16 cellular contexts compared by ENCODE assay signal in genomic region chr12:88144037-88144436, GRCh38. TPM values are rescaled to one million over a fixed set of nuclear protein-coding genes. Genes with fewer than 3 reads are reported as not detected.
A peak's percentile ranks its signal among the peaks of the same experiment; 100 is the strongest.
DNase-seq lines count a peak whose midpoint lies in the region; ATAC-seq, FAIRE-seq and TF ChIP-seq lines count a peak whose summit lies in the region.
"Had no signal": no experiment of that assay in that cellular context is flagged by ENCODE, and none has a peak within 500 bp of the region (broad histone marks: within the 10 kb centered on the region; RNA-seq: fewer than 3 reads in every experiment).

No MANE protein-coding gene starts in this region.

- H3K79me2 ChIP-seq in HCT116 (ENCODE audit: insufficient read depth, low read length): peaks cover 57% of the 10 kb centered on the region
- H3K79me2 ChIP-seq in astrocyte (ENCODE audit: insufficient read depth, low read length): peaks cover 52% of the 10 kb centered on the region

- no peak for TF ChIP-seq POLR2A in HCT116 (IDR thresholded peaks at IDR 0.05; ENCODE audit: borderline replicate concordance, extremely low read depth, insufficient read depth, insufficient read length)

- peak overlapping the region; percentile 65 for H3K4me3 Mint-ChIP-seq in CD4-positive, alpha-beta T cell
- no peak overlapping the region for H3K4me3 Mint-ChIP-seq in astrocyte (ENCODE audit: unreplicated experiment)
- H3K4me3 Mint-ChIP-seq in natural killer cell treated with Interleukin-12 subunit alpha and Interleukin-12 subunit beta and Interleukin-15 and Interleukin-18, amount 100 ng/mL, for 72 hours: peak overlapping the region; percentile 6

- peak overlapping the region; percentile 89; the same call in 1 of the 2 replicates for H3K4me2 ChIP-seq in HCT116 (ENCODE audit: low read length)
- peak overlapping the region; percentile 93 for H3K4me2 ChIP-seq in astrocyte (ENCODE audit: low read length)

- H4K20me1 ChIP-seq in HCT116 (ENCODE audit: insufficient read depth) (no peaks in the 10 kb centered on the region), astrocyte (ENCODE audit: insufficient read depth, low read length) (no peaks in the 10 kb centered on the region)

- no peaks in the 10 kb centered on the region for H3K9me3 ChIP-seq in CD4-positive, alpha-beta T cell (ENCODE audit: control insufficient read depth, low read length)
- no peaks in the 10 kb centered on the region for H3K9me3 ChIP-seq in HCT116 (ENCODE audit: control insufficient read depth in 1 of 2, insufficient read depth in 1 of 2, low read depth in 1 of 2, low read length in 2 of 2)
- no peaks in the 10 kb centered on the region for H3K9me3 ChIP-seq in astrocyte (ENCODE audit: insufficient read depth, low read depth, low read length)
- H3K9me3 ChIP-seq: HAP-1 had no signal

- BruUV-seq in HCT116 (replicated peaks; lab: Mats Ljungman, UMichigan): no TSS peak

- TF ChIP-seq RAD21 in HCT116 (IDR thresholded peaks at IDR 0.05; ENCODE audit: low read depth): no peak

- no peaks in the 10 kb centered on the region for H3K9me2 ChIP-seq in HCT116 (ENCODE audit: insufficient read depth)

- RAD21 ChIA-PET in HCT116 (lab: Charles Lee; ENCODE audit: low non-redundant PET in 1 of 2, low total read pairs in 2 of 2, uncharacterized antibody in 2 of 2, unreplicated experiment in 2 of 2): no interaction called here

- no peak for ATAC-seq in CD4-positive, alpha-beta T cell (ENCODE audit: poor library complexity)
- no peak for ATAC-seq in HCT116
- no peak for ATAC-seq in natural killer cell treated with Interleukin-12 subunit alpha and Interleukin-12 subunit beta and Interleukin-15 and Interleukin-18, amount 100 ng/mL, for 72 hours
- no peak for ATAC-seq in HG02981 (IDR thresholded peaks at IDR 0.05; ENCODE audit: unreplicated experiment)
- no peak for ATAC-seq in HG02763 (IDR thresholded peaks at IDR 0.05; ENCODE audit: unreplicated experiment)
- ATAC-seq: left lobe of liver had no signal

- H3K9ac ChIP-seq in HCT116 (ENCODE audit: low read length): no peak overlapping the region
- H3K9ac ChIP-seq in astrocyte (ENCODE audit: low read length): no peak overlapping the region

- FAIRE-seq in astrocyte (lab: Jason Lieb, UNC): no peak
- FAIRE-seq: colon, TTC549 had no signal

- no peak for DNase-seq in CD4-positive, alpha-beta T cell
- DNase-seq in HCT116 (ENCODE audit: low read depth, low spot score): no peak
- no peak for DNase-seq in astrocyte (ENCODE audit: low read depth)
- no peak for DNase-seq in natural killer cell treated with Interleukin-12 subunit alpha and Interleukin-12 subunit beta and Interleukin-15 and Interleukin-18, amount 100 ng/mL, for 72 hours (ENCODE audit: low spot score)
- no peak for DNase-seq in GM19240 (ENCODE audit: insufficient read length, low spot score)
- DNase-seq in cerebellum (ENCODE audit: low spot score): no peak
- DNase-seq: MM.1S; NCI-H2029 treated with DMSO at 0.1 percent for 48 hours; SHP77 treated with DMSO at 0.1 percent for 48 hours; stimulated activated naive CD4-positive, alpha-beta T cell treated with Interleukin-2 at 50 U/mL for 16 hours had no signal

- peaks cover 68% of the 10 kb centered on the region for H3K4me1 Mint-ChIP-seq in CD4-positive, alpha-beta T cell (ENCODE audit: low read depth)
- H3K4me1 Mint-ChIP-seq in astrocyte (ENCODE audit: low read depth, unreplicated experiment): peaks cover 12% of the 10 kb centered on the region
- peaks cover 19 to 24% of the 10 kb centered on the region in 2 donors for H3K4me1 Mint-ChIP-seq in natural killer cell treated with Interleukin-12 subunit alpha and Interleukin-12 subunit beta and Interleukin-15 and Interleukin-18, amount 100 ng/mL, for 72 hours (ENCODE audit: low read depth in 2 of 2)

- H3K36me3 Mint-ChIP-seq in CD4-positive, alpha-beta T cell (ENCODE audit: low read depth): peaks cover 23% of the 10 kb centered on the region
- no peaks in the 10 kb centered on the region for H3K36me3 Mint-ChIP-seq in astrocyte (ENCODE audit: low read depth, unreplicated experiment)
- H3K36me3 Mint-ChIP-seq in natural killer cell treated with Interleukin-12 subunit alpha and Interleukin-12 subunit beta and Interleukin-15 and Interleukin-18, amount 100 ng/mL, for 72 hours: peaks cover 6% of the 10 kb centered on the region

- no peak overlapping the region for H3K27ac ChIP-seq in CD4-positive, alpha-beta T cell (ENCODE audit: low read depth, low read length)
- H3K27ac ChIP-seq in HCT116 (ENCODE audit: low read depth, low read length): no peak overlapping the region
- no peak overlapping the region for H3K27ac ChIP-seq in astrocyte (ENCODE audit: low read depth, low read length)

- CTCF ChIA-PET in CD4-positive, alpha-beta T cell (lab: Charles Lee): no interaction called here
- CTCF ChIA-PET in HCT116 (lab: Charles Lee): no interaction called here

- H2AFZ ChIP-seq in HCT116 (ENCODE audit: low read depth, low read length, poor library complexity, severe bottlenecking): no peak overlapping the region
- no peak overlapping the region for H2AFZ ChIP-seq in astrocyte (ENCODE audit: low read depth, low read length)

- H3K4me3 ChIP-seq in HCT116 (replicated peaks in 1 of 2; ENCODE audit: low read depth in 1 of 2, low read length in 2 of 2) (no peak overlapping the region), astrocyte (ENCODE audit: insufficient read depth, low read depth, low read length) (no peak overlapping the region)

- no peak overlapping the region for H3K27ac Mint-ChIP-seq in CD4-positive, alpha-beta T cell
- no peak overlapping the region for H3K27ac Mint-ChIP-seq in astrocyte (ENCODE audit: unreplicated experiment)
- H3K27ac Mint-ChIP-seq in natural killer cell treated with Interleukin-12 subunit alpha and Interleukin-12 subunit beta and Interleukin-15 and Interleukin-18, amount 100 ng/mL, for 72 hours: no peak overlapping the region

- no peaks in the 10 kb centered on the region; a peak in 1 of 4 replicates for H3K36me3 ChIP-seq in HCT116 (ENCODE audit: control insufficient read depth in 1 of 2, insufficient read depth in 2 of 2, low read length in 2 of 2)
- no peaks in the 10 kb centered on the region for H3K36me3 ChIP-seq in astrocyte (ENCODE audit: insufficient read depth, low read length)
- H3K36me3 ChIP-seq: HAP-1 had no signal

- intact Hi-C loops in CD4-positive, alpha-beta T cell (cut with DNase I, micrococcal nuclease): loop anchor here (5.0 to 10.0 kb wide), 2 partner anchors 1208 to 1381 kb away; partner anchors contain the start of genes GALNT4 (in 2 of the 2), POC1B (in 2 of the 2) and DUSP6 (in 1 of the 2)
- intact Hi-C loops in HCT116 (cut with micrococcal nuclease): no loop called here

- no peaks in the 10 kb centered on the region for H3K9me3 Mint-ChIP-seq in CD4-positive, alpha-beta T cell
- no peaks in the 10 kb centered on the region for H3K9me3 Mint-ChIP-seq in astrocyte (ENCODE audit: unreplicated experiment)
- H3K9me3 Mint-ChIP-seq in natural killer cell treated with Interleukin-12 subunit alpha and Interleukin-12 subunit beta and Interleukin-15 and Interleukin-18, amount 100 ng/mL, for 72 hours: no peaks in the 10 kb centered on the region

- no peak for TF ChIP-seq CTCF in CD4-positive, alpha-beta T cell (IDR thresholded peaks at IDR 0.05)
- TF ChIP-seq CTCF in HCT116 (IDR thresholded peaks at IDR 0.05 in 2 of 3, conservative IDR thresholded peaks at IDR 0.05 in 1 of 3; ENCODE audit: borderline replicate concordance in 1 of 3, insufficient read depth in 1 of 3, low read depth in 2 of 3, low read length in 2 of 3) (no peak), astrocyte (IDR thresholded peaks at IDR 0.05; ENCODE audit: insufficient read depth, low read depth, low read length) (no peak)

- H3K4me1 ChIP-seq in HCT116 (ENCODE audit: control insufficient read depth in 1 of 2, insufficient read depth in 2 of 2, low read length in 2 of 2) (peaks cover 3 to 9% of the 10 kb centered on the region in 2 experiments; a peak in 3 of 4 replicates), astrocyte (ENCODE audit: insufficient read depth, low read length) (no peaks in the 10 kb centered on the region)

- H3K27me3 Mint-ChIP-seq in CD4-positive, alpha-beta T cell: no peaks in the 10 kb centered on the region
- H3K27me3 Mint-ChIP-seq in astrocyte (ENCODE audit: low read depth, unreplicated experiment): no peaks in the 10 kb centered on the region
- H3K27me3 Mint-ChIP-seq in natural killer cell treated with Interleukin-12 subunit alpha and Interleukin-12 subunit beta and Interleukin-15 and Interleukin-18, amount 100 ng/mL, for 72 hours: no peaks in the 10 kb centered on the region

- no peaks in the 10 kb centered on the region for H3K27me3 ChIP-seq in CD4-positive, alpha-beta T cell (ENCODE audit: control insufficient read depth, insufficient read depth, low read length)
- H3K27me3 ChIP-seq in HCT116 (ENCODE audit: insufficient read depth, low read length) (no peaks in the 10 kb centered on the region), astrocyte (ENCODE audit: insufficient read depth, low read length) (no peaks in the 10 kb centered on the region)

- POLR2A ChIA-PET in CD4-positive, alpha-beta T cell (lab: Charles Lee): no interaction called here
- POLR2A ChIA-PET in HCT116 (lab: Charles Lee): no interaction called here

RNA-seq across cellular contexts. Expression of gene TMTC3, which starts 1.9 kb away (rescaled TPM):
- 1 to 10 TPM; 5.1 to 6.1 TPM for total RNA-seq in CD4-positive, alpha-beta T cell
- 22.5 TPM for total RNA-seq in HCT116 (2021; ENCODE audit: unreplicated experiment)
- polyA plus RNA-seq in HCT116 (2012): 2.5 and 3.8 TPM in 2 replicates
- 49.0 and 55.7 TPM in 2 replicates for total RNA-seq in astrocyte
- total RNA-seq in natural killer cell treated with Interleukin-12 subunit alpha and Interleukin-12 subunit beta and Interleukin-15 and Interleukin-18, amount 100 ng/mL, for 72 hours: 1 to 10 TPM; 7.9 to 8.6 TPM
- total RNA-seq in cerebellum: 24.4 TPM

RNA-seq across cellular contexts. Expression of gene CEP290, which starts 2.1 kb away (rescaled TPM):
- total RNA-seq in CD4-positive, alpha-beta T cell: 10 to 100 TPM; 12.6 to 13.7 TPM
- total RNA-seq in HCT116 (2021; ENCODE audit: unreplicated experiment) (13.6 TPM), astrocyte (19.9 and 20.1 TPM in 2 replicates), cerebellum (64.7 TPM)
- 2.0 and 2.3 TPM in 2 replicates for polyA plus RNA-seq in HCT116 (2012)
- 10 to 100 TPM; 12.6 to 22.2 TPM for total RNA-seq in natural killer cell treated with Interleukin-12 subunit alpha and Interleukin-12 subunit beta and Interleukin-15 and Interleukin-18, amount 100 ng/mL, for 72 hours
